26 cellular contexts compared by ENCODE assay signal in genomic region chr21:26085100-26085499, GRCh38.
"Had no signal": no experiment of that assay in that cellular context is flagged by ENCODE, and none has a peak within 500 bp of the region (broad histone marks: within the 10 kb centered on the region; RNA-seq: fewer than 3 reads in every experiment).

No MANE protein-coding gene starts in this region.

- H3K27me3 ChIP-seq: ascending aorta, breast epithelium, cardiac muscle cell, colonic mucosa had no signal

- H3K36me3 ChIP-seq: breast epithelium, colonic mucosa had no signal

- H3K4me3 ChIP-seq: ascending aorta, breast epithelium, cardiac muscle cell, colonic mucosa had no signal

- H3K27ac Mint-ChIP-seq: activated CD4-positive, alpha-beta memory T cell treated with anti-CD3 and anti-CD28 coated beads, Interleukin-2, amount 10 ng/mL, durations not matched to agents 7 days and 5 days; activated CD4-positive, alpha-beta T cell treated with anti-CD3 and anti-CD28 coated beads, Interleukin-2, amount 10 ng/mL, durations not matched to agents 7 days and 5 days; activated naive CD4-positive, alpha-beta T cell treated with anti-CD3 and anti-CD28 coated beads, Interleukin-2, amount 10 ng/mL, durations not matched to agents 7 days and 5 days; activated naive CD4-positive, alpha-beta T cell treated with anti-CD3 and anti-CD28 coated beads, Interleukin-2, amount 50 U/mL, for 72 hours; activated naive CD8-positive, alpha-beta T cell treated with anti-CD3 and anti-CD28 coated beads, Interleukin-2, amount 10 ng/mL, durations not matched to agents 7 days and 5 days; activated T-cell treated with anti-CD3 and anti-CD28 coated beads, Interleukin-2, amount 50 U/mL, for 24 hours; activated T-cell treated with anti-CD3 and anti-CD28 coated beads, Interleukin-2, amount 50 U/mL, for 72 hours had no signal

- H3K9me3 Mint-ChIP-seq: activated CD4-positive, alpha-beta memory T cell treated with anti-CD3 and anti-CD28 coated beads, Interleukin-2, amount 10 ng/mL, durations not matched to agents 7 days and 5 days; activated CD4-positive, alpha-beta T cell treated with anti-CD3 and anti-CD28 coated beads, Interleukin-2, amount 10 ng/mL, durations not matched to agents 7 days and 5 days; activated naive CD4-positive, alpha-beta T cell treated with anti-CD3 and anti-CD28 coated beads, Interleukin-2, amount 50 U/mL, for 72 hours; activated T-cell treated with anti-CD3 and anti-CD28 coated beads, Interleukin-2, amount 50 U/mL, for 24 hours; activated T-cell treated with anti-CD3 and anti-CD28 coated beads, Interleukin-2, amount 50 U/mL, for 72 hours had no signal

- ATAC-seq: activated naive CD4-positive, alpha-beta T cell treated with anti-CD3 and anti-CD28 coated beads, Interleukin-2, amount 50 U/mL, for 72 hours; activated T-cell treated with anti-CD3 and anti-CD28 coated beads, Interleukin-2, amount 50 U/mL, for 72 hours had no signal

- H3K4me3 Mint-ChIP-seq: activated CD4-positive, alpha-beta memory T cell treated with anti-CD3 and anti-CD28 coated beads, Interleukin-2, amount 10 ng/mL, durations not matched to agents 7 days and 5 days; activated CD4-positive, alpha-beta T cell treated with anti-CD3 and anti-CD28 coated beads, Interleukin-2, amount 10 ng/mL, durations not matched to agents 7 days and 5 days; activated naive CD4-positive, alpha-beta T cell treated with anti-CD3 and anti-CD28 coated beads, Interleukin-2, amount 10 ng/mL, durations not matched to agents 7 days and 5 days; activated naive CD8-positive, alpha-beta T cell treated with anti-CD3 and anti-CD28 coated beads, Interleukin-2, amount 10 ng/mL, durations not matched to agents 7 days and 5 days; activated T-cell treated with anti-CD3 and anti-CD28 coated beads, Interleukin-2, amount 50 U/mL, for 24 hours; activated T-cell treated with anti-CD3 and anti-CD28 coated beads, Interleukin-2, amount 50 U/mL, for 72 hours; brain had no signal

- DNase-seq: activated CD4-positive, alpha-beta memory T cell treated with anti-CD3 and anti-CD28 coated beads, Interleukin-2, amount 10 ng/mL, durations not matched to agents 7 days and 5 days; activated CD4-positive, alpha-beta T cell treated with anti-CD3 and anti-CD28 coated beads for 1 hour; activated CD4-positive, alpha-beta T cell treated with anti-CD3 and anti-CD28 coated beads for 4 hours; activated CD4-positive, alpha-beta T cell treated with anti-CD3 and anti-CD28 coated beads, Interleukin-2, amount 10 ng/mL, durations not matched to agents 7 days and 5 days; activated CD4-positive, alpha-beta T cell treated with anti-CD3 and anti-CD28 coated beads, Interleukin-2, amount 50 U/mL, for 4 hours; activated CD8-positive, alpha-beta memory T cell treated with anti-CD3 and anti-CD28 coated beads, Interleukin-2, amount 50 U/mL, for 48 hours; activated gamma-delta T cell; activated naive CD4-positive, alpha-beta T cell; activated naive CD4-positive, alpha-beta T cell treated with anti-CD3 and anti-CD28 coated beads, Interleukin-2, amount 10 ng/mL, durations not matched to agents 7 days and 5 days; activated naive CD8-positive, alpha-beta T cell treated with anti-CD3 and anti-CD28 coated beads, Interleukin-2, amount 10 ng/mL, durations not matched to agents 7 days and 5 days; activated T-cell treated with anti-CD3 and anti-CD28 coated beads for 4 hours; activated T-cell treated with anti-CD3 and anti-CD28 coated beads, Interleukin-2, amount 50 U/mL, for 24 hours; activated T-cell treated with anti-CD3 and anti-CD28 coated beads, Interleukin-2, amount 50 U/mL, for 72 hours; central memory CD4-positive, alpha-beta T cell; cerebellar nuclear complex; colonic mucosa; effector CD8-positive, alpha-beta T cell; foreskin fibroblast; head of caudate nucleus; T-helper 2 cell had no signal

- H3K27ac ChIP-seq: ascending aorta, breast epithelium, cardiac muscle cell, colonic mucosa, epithelial cell of prostate had no signal

- H3K4me1 ChIP-seq: breast epithelium, colonic mucosa had no signal

- H3K27me3 Mint-ChIP-seq: activated CD4-positive, alpha-beta memory T cell treated with anti-CD3 and anti-CD28 coated beads, Interleukin-2, amount 10 ng/mL, durations not matched to agents 7 days and 5 days; activated CD4-positive, alpha-beta T cell treated with anti-CD3 and anti-CD28 coated beads, Interleukin-2, amount 10 ng/mL, durations not matched to agents 7 days and 5 days; activated naive CD4-positive, alpha-beta T cell treated with anti-CD3 and anti-CD28 coated beads, Interleukin-2, amount 10 ng/mL, durations not matched to agents 7 days and 5 days; activated naive CD8-positive, alpha-beta T cell treated with anti-CD3 and anti-CD28 coated beads, Interleukin-2, amount 10 ng/mL, durations not matched to agents 7 days and 5 days; activated T-cell treated with anti-CD3 and anti-CD28 coated beads, Interleukin-2, amount 50 U/mL, for 24 hours; brain had no signal

- H3K9me3 ChIP-seq: ascending aorta, breast epithelium, colonic mucosa had no signal
